Comparison of ENCODE assay signal across 8 cellular contexts in genomic region chr21:42654913-42655796, GRCh38. TPM values are rescaled to one million over a fixed set of nuclear protein-coding genes. Genes with fewer than 3 reads are reported as not detected.
A peak's percentile ranks its signal among the peaks of the same experiment; 100 is the strongest.
DNase-seq lines count a peak whose midpoint lies in the region; ATAC-seq, FAIRE-seq and TF ChIP-seq lines count a peak whose summit lies in the region.

No MANE protein-coding gene starts in this region.

- H4K20me1 ChIP-seq in astrocyte (ENCODE audit: insufficient read depth, low read length), result peaks cover 29% of the 10 kb centered on the region

- no peak overlapping the region for H2AFZ ChIP-seq in astrocyte (ENCODE audit: low read depth, low read length)

- no peak for ATAC-seq in upper lobe of right lung
- no peak for ATAC-seq in HG03432 (IDR thresholded peaks at IDR 0.05; ENCODE audit: unreplicated experiment)
- no peak for ATAC-seq in GM21723 (IDR thresholded peaks at IDR 0.05; ENCODE audit: unreplicated experiment)
- no peak for ATAC-seq in HG03442 (IDR thresholded peaks at IDR 0.05; ENCODE audit: unreplicated experiment)

- no peak overlapping the region for H3K9ac ChIP-seq in astrocyte (ENCODE audit: low read length)
- H3K9ac ChIP-seq in mucosa of rectum (ENCODE audit: low read depth in 1 of 2, low read length in 2 of 2), result peak overlapping the region; percentile 77 to 86

- no peaks in the 10 kb centered on the region for H3K36me3 ChIP-seq in astrocyte (ENCODE audit: insufficient read depth, low read length)
- H3K36me3 ChIP-seq in mucosa of rectum (ENCODE audit: control insufficient read depth in 2 of 2, insufficient read depth in 2 of 2, low read length in 2 of 2), result no peaks in the 10 kb centered on the region
- H3K36me3 ChIP-seq in upper lobe of right lung, result no peaks in the 10 kb centered on the region

- no peak for FAIRE-seq in astrocyte (lab: Jason Lieb, UNC)

- TF ChIP-seq CTCF in astrocyte (IDR thresholded peaks at IDR 0.05; ENCODE audit: insufficient read depth, low read depth, low read length), result no peak
- no peak for TF ChIP-seq CTCF in upper lobe of right lung (IDR thresholded peaks at IDR 0.05)

- DNase-seq in activated naive CD4-positive, alpha-beta T cell treated with anti-CD3 and anti-CD28 coated beads, Interleukin-2, amount 10 ng/mL, durations not matched to agents 7 days and 5 days, result no peak
- DNase-seq in activated naive CD4-positive, alpha-beta T cell treated with Interleukin-2 at 50 U/mL for 16 hours, result no peak
- DNase-seq in astrocyte (ENCODE audit: low read depth) (no peak), upper lobe of right lung (no peak)

- no peak overlapping the region for H3K27ac Mint-ChIP-seq in activated naive CD4-positive, alpha-beta T cell treated with anti-CD3 and anti-CD28 coated beads, Interleukin-2, amount 10 ng/mL, durations not matched to agents 7 days and 5 days
- H3K27ac Mint-ChIP-seq in astrocyte (ENCODE audit: unreplicated experiment), result no peak overlapping the region

- CTCF ChIA-PET in activated naive CD4-positive, alpha-beta T cell treated with anti-CD3 and anti-CD28 coated beads, Interleukin-2, amount 10 ng/mL, durations not matched to agents 7 days and 5 days (lab: Charles Lee), result interaction anchor here (0.7 to 1.1 kb wide), 5 partner anchors 16 to 226 kb away, joined by 3 read pairs; no protein-coding TSS in a partner anchor

- H3K27me3 ChIP-seq in astrocyte (ENCODE audit: insufficient read depth, low read length) (peaks cover 44% of the 10 kb centered on the region), mucosa of rectum (ENCODE audit: control insufficient read depth in 2 of 2, insufficient read depth in 2 of 2, low read length in 2 of 2) (peaks cover 0 to 9% of the 10 kb centered on the region in 2 donors), upper lobe of right lung (peaks cover 4% of the 10 kb centered on the region)

- peaks cover 25% of the 10 kb centered on the region for H3K4me1 Mint-ChIP-seq in activated naive CD4-positive, alpha-beta T cell treated with anti-CD3 and anti-CD28 coated beads, Interleukin-2, amount 10 ng/mL, durations not matched to agents 7 days and 5 days
- peaks cover 9% of the 10 kb centered on the region for H3K4me1 Mint-ChIP-seq in astrocyte (ENCODE audit: low read depth, unreplicated experiment)

- peak overlapping the region; percentile 77 for H3K4me2 ChIP-seq in astrocyte (ENCODE audit: low read length)

- H3K4me3 ChIP-seq in astrocyte (ENCODE audit: insufficient read depth, low read depth, low read length) (no peak overlapping the region), mucosa of rectum (ENCODE audit: low read length in 2 of 2) (peak overlapping the region; percentile 80 to 82), upper lobe of right lung (peak overlapping the region; percentile 66)

- H3K36me3 Mint-ChIP-seq in activated naive CD4-positive, alpha-beta T cell treated with anti-CD3 and anti-CD28 coated beads, Interleukin-2, amount 10 ng/mL, durations not matched to agents 7 days and 5 days, result no peaks in the 10 kb centered on the region
- peaks cover 7% of the 10 kb centered on the region for H3K36me3 Mint-ChIP-seq in astrocyte (ENCODE audit: low read depth, unreplicated experiment)

- intact Hi-C loops in upper lobe of right lung (cut with DNase I), result loop anchor here (10.0 kb wide), 1 partner anchor 160 kb away; no protein-coding TSS in a partner anchor

- H3K27ac ChIP-seq in astrocyte (ENCODE audit: low read depth, low read length) (no peak overlapping the region), mucosa of rectum (ENCODE audit: low read depth in 2 of 2, low read length in 2 of 2) (peak overlapping the region; percentile 70 to 82), upper lobe of right lung (no peak overlapping the region)

- peak overlapping the region; percentile 37 for H3K4me3 Mint-ChIP-seq in activated naive CD4-positive, alpha-beta T cell treated with anti-CD3 and anti-CD28 coated beads, Interleukin-2, amount 10 ng/mL, durations not matched to agents 7 days and 5 days
- H3K4me3 Mint-ChIP-seq in astrocyte (ENCODE audit: unreplicated experiment), result peak overlapping the region; percentile 75

- no peaks in the 10 kb centered on the region for H3K9me3 Mint-ChIP-seq in activated naive CD4-positive, alpha-beta T cell treated with anti-CD3 and anti-CD28 coated beads, Interleukin-2, amount 10 ng/mL, durations not matched to agents 7 days and 5 days
- no peaks in the 10 kb centered on the region for H3K9me3 Mint-ChIP-seq in astrocyte (ENCODE audit: unreplicated experiment)

- peaks cover 82% of the 10 kb centered on the region for H3K27me3 Mint-ChIP-seq in activated naive CD4-positive, alpha-beta T cell treated with anti-CD3 and anti-CD28 coated beads, Interleukin-2, amount 10 ng/mL, durations not matched to agents 7 days and 5 days
- peaks cover 44% of the 10 kb centered on the region for H3K27me3 Mint-ChIP-seq in astrocyte (ENCODE audit: low read depth, unreplicated experiment)

- H3K4me1 ChIP-seq in astrocyte (ENCODE audit: insufficient read depth, low read length), result no peaks in the 10 kb centered on the region
- H3K4me1 ChIP-seq in mucosa of rectum (ENCODE audit: control insufficient read depth in 2 of 2, insufficient read depth in 2 of 2, low read length in 2 of 2), result peaks cover 30 to 33% of the 10 kb centered on the region in 2 donors
- peaks cover 27% of the 10 kb centered on the region for H3K4me1 ChIP-seq in upper lobe of right lung

- no peaks in the 10 kb centered on the region for H3K79me2 ChIP-seq in astrocyte (ENCODE audit: insufficient read depth, low read length)

- H3K9me3 ChIP-seq in astrocyte (ENCODE audit: insufficient read depth, low read depth, low read length) (no peaks in the 10 kb centered on the region), mucosa of rectum (ENCODE audit: control insufficient read depth in 2 of 2, low read length in 2 of 2) (no peaks in the 10 kb centered on the region), upper lobe of right lung (no peaks in the 10 kb centered on the region)

RNA-seq across cellular contexts. Expression of gene PDE9A, which starts 1.7 kb away (rescaled TPM):
- total RNA-seq in astrocyte (6.2 and 7.8 TPM in 2 replicates), upper lobe of right lung (15.3 TPM)

Comparison
In these comparisons a context has a peak if more than half of its experiments do, and no peak if none do; other contexts are left out.
1. H3K27ac ChIP-seq: peak in mucosa of rectum (2 of 2); none in astrocyte (single experiment) and upper lobe of right lung (single experiment).